In genomic region chr4:122673252-122673651, GRCh38 we compare ENCODE assay signal across 1 cellular context.
TF ChIP-seq lines count a peak whose summit lies in the region.

No MANE protein-coding gene starts in this region.

TF ChIP-seq in H1, 55 proteins besides CTCF, POLR2A, EP300 and RAD21:
- TF ChIP-seq RNF2 (IDR thresholded peaks at IDR 0.05; ENCODE audit: borderline replicate concordance, low read depth, low read length, missing control alignments, poor library complexity, severe bottlenecking): no peak
- no peak for TF ChIP-seq KDM5A (IDR thresholded peaks at IDR 0.05; ENCODE audit: low read length)
- no peak for TF ChIP-seq POU5F1 (IDR thresholded peaks at IDR 0.05; ENCODE audit: low read depth, low read length)
- no peak for TF ChIP-seq SIRT6 (IDR thresholded peaks at IDR 0.05; ENCODE audit: low read length)
TF ChIP-seq in H1: peak in this region for 0.
